ENCODE assay signal across 22 cellular contexts in genomic region chrX:95117556-95117955, GRCh38.
A peak's percentile ranks its signal among the peaks of the same experiment; 100 is the strongest.
DNase-seq lines count a peak whose midpoint lies in the region; ATAC-seq, FAIRE-seq and TF ChIP-seq lines count a peak whose summit lies in the region.
"Had no signal": no experiment of that assay in that cellular context is flagged by ENCODE, and none has a peak within 500 bp of the region (broad histone marks: within the 10 kb centered on the region; RNA-seq: fewer than 3 reads in every experiment).

No MANE protein-coding gene starts in this region.

- no peak for TF ChIP-seq POLR2A in A549 (IDR thresholded peaks at IDR 0.05; ENCODE audit: low read length)

- TF ChIP-seq RAD21 in A549 (conservative IDR thresholded peaks at IDR 0.05 in 1 of 2, IDR thresholded peaks at IDR 0.05 in 1 of 2): no peak

- H3K27ac ChIP-seq in A549 (no peak overlapping the region), astrocyte (ENCODE audit: low read depth, low read length) (no peak overlapping the region)
- H3K27ac ChIP-seq: BLaER1 treated with 17β-estradiol and CSF1 and Interleukin-3, amounts not matched to agents 10 nM and 100 nM; C4-2B had no signal

- CTCF ChIA-PET in A549 (lab: Yijun Ruan, JAX): no interaction called here

- ATAC-seq in A549 (no peak), HG02884 (IDR thresholded peaks at IDR 0.05; ENCODE audit: unreplicated experiment) (no peak), Right ventricle myocardium superior (ENCODE audit: poor library complexity) (no peak), GM21619 (IDR thresholded peaks at IDR 0.05; ENCODE audit: unreplicated experiment) (no peak)
- ATAC-seq: CD8-positive, alpha-beta T cell had no signal

- H3K9ac ChIP-seq in astrocyte (ENCODE audit: low read length): no peak overlapping the region
- H3K9ac ChIP-seq: BLaER1 treated with 17β-estradiol and CSF1 and Interleukin-3, amounts not matched to agents 10 nM and 100 nM had no signal

- no peak for DNase-seq in A549 (ENCODE audit: low read depth in 1 of 2, low spot score in 1 of 2)
- DNase-seq in astrocyte (ENCODE audit: low read depth): no peak
- peak; percentile 57 for DNase-seq in epithelial cell of esophagus (ENCODE audit: low read depth)
- no peak for DNase-seq in Right ventricle myocardium superior
- DNase-seq: 8988T; AML-193; Caco-2; Calu3; CD4-positive, alpha-beta T cell; CD8-positive, alpha-beta T cell; DMS79 treated with DMSO at 0.1 percent for 48 hours; GF-D8 had no signal

- no peaks in the 10 kb centered on the region for H4K20me1 ChIP-seq in astrocyte (ENCODE audit: insufficient read depth, low read length)
- H4K20me1 ChIP-seq: BLaER1 treated with 17β-estradiol and CSF1 and Interleukin-3, amounts not matched to agents 10 nM and 100 nM had no signal

- H3K27me3 ChIP-seq in astrocyte (ENCODE audit: insufficient read depth, low read length): no peaks in the 10 kb centered on the region

- no peak overlapping the region for H3K4me3 ChIP-seq in A549
- H3K4me3 ChIP-seq in astrocyte (ENCODE audit: insufficient read depth, low read depth, low read length): no peak overlapping the region
- H3K4me3 ChIP-seq in epithelial cell of esophagus (ENCODE audit: low read length): no peak overlapping the region
- H3K4me3 ChIP-seq: BLaER1 treated with 17β-estradiol and CSF1 and Interleukin-3, amounts not matched to agents 10 nM and 100 nM had no signal

- FAIRE-seq in A549 (lab: Jason Lieb, UNC) (peak; percentile 68), astrocyte (lab: Jason Lieb, UNC) (peak; percentile 37)
- FAIRE-seq: A204.1, D721Med, G401.6, GM12891, GM19239 had no signal

- TF ChIP-seq CTCF in A549 (IDR thresholded peaks at IDR 0.05) (no peak), astrocyte (IDR thresholded peaks at IDR 0.05; ENCODE audit: insufficient read depth, low read depth, low read length) (no peak), epithelial cell of esophagus (IDR thresholded peaks at IDR 0.05; ENCODE audit: insufficient read depth, low read depth, low read length, missing control alignments) (no peak)

- no peaks in the 10 kb centered on the region for H3K4me1 Mint-ChIP-seq in astrocyte (ENCODE audit: low read depth, unreplicated experiment)
- H3K4me1 Mint-ChIP-seq: B cell had no signal

- POLR2A ChIA-PET in A549 (lab: Yijun Ruan, JAX): no interaction called here

- H3K4me3 Mint-ChIP-seq in astrocyte (ENCODE audit: unreplicated experiment): no peak overlapping the region
- H3K4me3 Mint-ChIP-seq: B cell; CD4-positive, alpha-beta T cell; CD8-positive, alpha-beta T cell had no signal

- H3K4me1 ChIP-seq in A549: no peaks in the 10 kb centered on the region
- H3K4me1 ChIP-seq in astrocyte (ENCODE audit: insufficient read depth, low read length): no peaks in the 10 kb centered on the region
- H3K4me1 ChIP-seq: BLaER1 treated with 17β-estradiol and CSF1 and Interleukin-3, amounts not matched to agents 10 nM and 100 nM; Caco-2 had no signal

- H3K27ac Mint-ChIP-seq in astrocyte (ENCODE audit: unreplicated experiment): no peak overlapping the region
- H3K27ac Mint-ChIP-seq: B cell; CD4-positive, alpha-beta T cell; CD8-positive, alpha-beta T cell had no signal

- TF ChIP-seq EP300 in A549 (IDR thresholded peaks at IDR 0.05): no peak

- H3K9me3 Mint-ChIP-seq in astrocyte (ENCODE audit: unreplicated experiment): no peaks in the 10 kb centered on the region

- no peaks in the 10 kb centered on the region for H3K36me3 ChIP-seq in astrocyte (ENCODE audit: insufficient read depth, low read length)
- H3K36me3 ChIP-seq: BLaER1 treated with 17β-estradiol and CSF1 and Interleukin-3, amounts not matched to agents 10 nM and 100 nM had no signal

- no peak overlapping the region for H3K4me2 ChIP-seq in A549
- H3K4me2 ChIP-seq in astrocyte (ENCODE audit: low read length): no peak overlapping the region
- H3K4me2 ChIP-seq: BLaER1 treated with 17β-estradiol and CSF1 and Interleukin-3, amounts not matched to agents 10 nM and 100 nM had no signal

- no peak overlapping the region for H2AFZ ChIP-seq in astrocyte (ENCODE audit: low read depth, low read length)

- no peaks in the 10 kb centered on the region for H3K27me3 Mint-ChIP-seq in astrocyte (ENCODE audit: low read depth, unreplicated experiment)
- H3K27me3 Mint-ChIP-seq: B cell; CD4-positive, alpha-beta T cell had no signal

- H3K9me3 ChIP-seq in A549: no peaks in the 10 kb centered on the region
- no peaks in the 10 kb centered on the region for H3K9me3 ChIP-seq in astrocyte (ENCODE audit: insufficient read depth, low read depth, low read length)
- H3K9me3 ChIP-seq: Caco-2 had no signal

- H3K79me2 ChIP-seq in astrocyte (ENCODE audit: insufficient read depth, low read length): no peaks in the 10 kb centered on the region

- no peaks in the 10 kb centered on the region for H3K36me3 Mint-ChIP-seq in astrocyte (ENCODE audit: low read depth, unreplicated experiment)
- H3K36me3 Mint-ChIP-seq: CD8-positive, alpha-beta T cell had no signal

- intact Hi-C loops in Right ventricle myocardium superior (cut with DNase I): no loop called here

TF ChIP-seq in A549, 52 proteins besides CTCF, POLR2A, EP300 and RAD21:
- TF ChIP-seq BHLHE40 (IDR thresholded peaks at IDR 0.05; ENCODE audit: low read depth, low read length) (no peak), POLR2AphosphoS2 (conservative IDR thresholded peaks at IDR 0.05; ENCODE audit: low read length) (no peak), FOXS1 (CRISPR knock-in tag; IDR thresholded peaks at IDR 0.05) (no peak), ZC3H11A (IDR thresholded peaks at IDR 0.05) (no peak), HEYL (CRISPR knock-in tag; IDR thresholded peaks at IDR 0.05) (no peak), HOXA7 (CRISPR knock-in tag; IDR thresholded peaks at IDR 0.05) (no peak), KDM1A (IDR thresholded peaks at IDR 0.05; ENCODE audit: low read depth) (no peak), JUNB (IDR thresholded peaks at IDR 0.05) (no peak), RNF2 (IDR thresholded peaks at IDR 0.05; ENCODE audit: borderline replicate concordance, low read depth) (no peak), ELK1 (IDR thresholded peaks at IDR 0.05; ENCODE audit: low read depth, low read length) (no peak), HOXB13 (CRISPR knock-in tag; IDR thresholded peaks at IDR 0.05; ENCODE audit: low read depth) (no peak), SREBF2 (IDR thresholded peaks at IDR 0.05) (no peak), JUN (IDR thresholded peaks at IDR 0.05) (no peak), ESRRA (IDR thresholded peaks at IDR 0.05; ENCODE audit: borderline replicate concordance, low read length) (no peak), TP53 (CRISPR knock-in tag; IDR thresholded peaks at IDR 0.05) (no peak), PHF8 (IDR thresholded peaks at IDR 0.05; ENCODE audit: borderline replicate concordance, low read depth) (no peak)
- TF ChIP-seq, protein P1, sequence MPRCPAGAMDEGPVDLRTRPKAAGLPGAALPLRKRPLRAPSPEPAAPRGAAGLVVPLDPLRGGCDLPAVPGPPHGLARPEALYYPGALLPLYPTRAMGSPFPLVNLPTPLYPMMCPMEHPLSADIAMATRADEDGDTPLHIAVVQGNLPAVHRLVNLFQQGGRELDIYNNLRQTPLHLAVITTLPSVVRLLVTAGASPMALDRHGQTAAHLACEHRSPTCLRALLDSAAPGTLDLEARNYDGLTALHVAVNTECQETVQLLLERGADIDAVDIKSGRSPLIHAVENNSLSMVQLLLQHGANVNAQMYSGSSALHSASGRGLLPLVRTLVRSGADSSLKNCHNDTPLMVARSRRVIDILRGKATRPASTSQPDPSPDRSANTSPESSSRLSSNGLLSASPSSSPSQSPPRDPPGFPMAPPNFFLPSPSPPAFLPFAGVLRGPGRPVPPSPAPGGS (IDR thresholded peaks at IDR 0.05): no peak
